ENCODE assay signal across 17 cellular contexts in the genomic region with DNA sequence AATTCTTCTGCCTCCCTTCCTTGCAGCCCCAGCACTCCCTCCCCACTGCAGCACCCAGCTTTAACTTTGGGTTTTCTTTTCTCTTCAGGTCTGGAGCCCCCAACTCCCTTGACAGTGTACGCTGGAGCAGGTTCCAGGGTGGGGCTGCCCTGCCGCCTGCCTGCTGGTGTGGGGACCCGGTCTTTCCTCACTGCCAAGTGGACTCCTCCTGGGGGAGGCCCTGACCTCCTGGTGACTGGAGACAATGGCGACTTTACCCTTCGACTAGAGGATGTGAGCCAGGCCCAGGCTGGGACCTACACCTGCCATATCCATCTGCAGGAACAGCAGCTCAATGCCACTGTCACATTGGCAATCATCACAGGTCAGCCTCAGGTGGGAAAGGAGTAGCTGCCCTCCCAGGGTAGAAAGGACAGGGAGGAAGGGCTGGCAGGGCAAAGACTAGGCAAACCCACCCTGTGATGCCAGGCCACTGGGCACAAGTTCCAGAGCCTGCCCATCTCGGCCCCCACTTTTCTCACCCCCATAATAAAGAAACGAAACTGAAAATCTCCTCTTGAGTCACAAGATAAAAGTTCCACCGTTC. TPM values are rescaled to one million over a fixed set of nuclear protein-coding genes. Genes with fewer than 3 reads are reported as not detected.
A peak's percentile ranks its signal among the peaks of the same experiment; 100 is the strongest.
DNase-seq lines count a peak whose midpoint lies in the region; ATAC-seq, FAIRE-seq and TF ChIP-seq lines count a peak whose summit lies in the region.
"Had no signal": no experiment of that assay in that cellular context is flagged by ENCODE, and none has a peak within 500 bp of the region (broad histone marks: within the 10 kb centered on the region; RNA-seq: fewer than 3 reads in every experiment).

No MANE protein-coding gene starts in this region.

- no peaks in the 10 kb centered on the region for H3K9me3 Mint-ChIP-seq in activated T-cell treated with anti-CD3 and anti-CD28 coated beads, Interleukin-2, amount 50 U/mL, for 72 hours
- H3K9me3 Mint-ChIP-seq: mesothelial cell of epicardium had no signal

- peaks cover 11% of the 10 kb centered on the region; the same call in 1 of the 2 replicates for H3K27me3 ChIP-seq in MM.1S (replicated peaks; ENCODE audit: insufficient read depth, low read length)
- H3K27me3 ChIP-seq in H1 (replicated peaks in 1 of 4; ENCODE audit: control insufficient read depth in 3 of 4, extremely low read depth in 1 of 4, insufficient read depth in 3 of 4, low read length in 3 of 4), result peaks cover 0 to 36% (median 26%) of the 10 kb centered on the region in 4 experiments; a peak in 5 of 7 replicates
- peaks cover 0 to 3% of the 10 kb centered on the region in 2 donors for H3K27me3 ChIP-seq in small intestine (ENCODE audit: control insufficient read depth in 2 of 2, insufficient read depth in 2 of 2, low read length in 2 of 2)
- H3K27me3 ChIP-seq: testis had no signal

- no peak for TF ChIP-seq CTCF in MM.1S (IDR thresholded peaks at IDR 0.05; ENCODE audit: low read length)
- no peak for TF ChIP-seq CTCF in H1 (IDR thresholded peaks at IDR 0.05; ENCODE audit: control extremely low read depth in 1 of 3, insufficient read depth in 1 of 3, low read depth in 1 of 3, low read length in 3 of 3)

- no peaks in the 10 kb centered on the region for H4K20me1 ChIP-seq in MM.1S (ENCODE audit: insufficient read depth, low read length)
- H4K20me1 ChIP-seq in H1 (replicated peaks in 1 of 2; ENCODE audit: control insufficient read depth in 1 of 2, insufficient read depth in 2 of 2, low read length in 2 of 2), result peaks cover 0 to 6% of the 10 kb centered on the region in 2 experiments

- H3K56ac ChIP-seq in H1 (replicated peaks; ENCODE audit: insufficient read length, low read depth, low read length), result no peak overlapping the region

- no peak overlapping the region for H4K91ac ChIP-seq in H1 (replicated peaks; ENCODE audit: insufficient read length, low read length)

- H2BK20ac ChIP-seq in H1 (ENCODE audit: low read length), result no peak overlapping the region

- peak overlapping the region; percentile 39 for H3K4me2 ChIP-seq in MM.1S (ENCODE audit: low read depth, low read length)
- no peak overlapping the region for H3K4me2 ChIP-seq in H1 (ENCODE audit: insufficient read depth in 1 of 2, low read depth in 2 of 2, low read length in 2 of 2)

- no peak overlapping the region for H2BK5ac ChIP-seq in H1 (ENCODE audit: low read depth, low read length)

- no peak for TF ChIP-seq RAD21 in H1 (IDR thresholded peaks at IDR 0.05 in 1 of 2, conservative IDR thresholded peaks at IDR 0.05 in 1 of 2; ENCODE audit: low read depth in 2 of 2, low read length in 2 of 2)

- H2BK15ac ChIP-seq in H1 (ENCODE audit: low read length), result 0 out of 2 replicates have a peak overlapping the region, but pooled peaks have one; percentile 72

- H3K9me2 ChIP-seq in MM.1S (replicated peaks; ENCODE audit: insufficient read depth, low read length), result no peaks in the 10 kb centered on the region

- FAIRE-seq in H1 (lab: Jason Lieb, UNC), result no peak
- FAIRE-seq in small intestine (lab: Jason Lieb, UNC), result no peak

- no peak for ATAC-seq in activated T-cell treated with anti-CD3 and anti-CD28 coated beads, Interleukin-2, amount 50 U/mL, for 72 hours (replicated peaks in 1 of 2)
- no peak for ATAC-seq in GM21737 (IDR thresholded peaks at IDR 0.05; ENCODE audit: unreplicated experiment)

- no peak overlapping the region for H3K9ac ChIP-seq in MM.1S (ENCODE audit: low read length)
- H3K9ac ChIP-seq in H1 (replicated peaks in 1 of 4; ENCODE audit: extremely low read depth in 1 of 4, low read depth in 3 of 4, low read length in 3 of 4), result no peak overlapping the region

- DNase-seq in activated T-cell treated with anti-CD3 and anti-CD28 coated beads, Interleukin-2, amount 50 U/mL, for 72 hours, result no peak
- no peak for DNase-seq in activated T-cell treated with anti-CD3 and anti-CD28 coated beads, Interleukin-2, amount 50 U/mL, for 1 hour
- DNase-seq in MM.1S (no peak), H1 (ENCODE audit: low read depth in 1 of 2, low spot score in 2 of 2) (no peak), small intestine (no peak)
- no peak for DNase-seq in NK-92 treated with Interleukin-12 subunit alpha and Interleukin-12 subunit beta, amount 100 ng/mL, for 24 hours (lab: John Stamatoyannopoulos, UW)
- DNase-seq in activated CD4-positive, CD25-positive, alpha-beta regulatory T cell treated with anti-CD3 and anti-CD28 coated beads, Interleukin-2, amount 50 U/mL, for 72 hours, result no peak
- DNase-seq: colonic mucosa, DMS153, HCEC 1CT, islet precursor cell, NCI-H2081, NCI-H69, testis had no signal

- peak overlapping the region; percentile 78 to 82 for H3K4me3 Mint-ChIP-seq in activated T-cell treated with anti-CD3 and anti-CD28 coated beads, Interleukin-2, amount 50 U/mL, for 72 hours

- peak overlapping the region; percentile 87 for H3K27ac Mint-ChIP-seq in activated T-cell treated with anti-CD3 and anti-CD28 coated beads, Interleukin-2, amount 50 U/mL, for 72 hours
- H3K27ac Mint-ChIP-seq: mesothelial cell of epicardium, progenitor cell of endocrine pancreas had no signal

- no peak overlapping the region for H3K23ac ChIP-seq in H1 (ENCODE audit: insufficient read length)

- TF ChIP-seq POLR2A in H1 (IDR thresholded peaks at IDR 0.05; ENCODE audit: control extremely low read depth in 1 of 2, low read depth in 2 of 2, low read length in 2 of 2), result no peak

- no peak overlapping the region for H4K8ac ChIP-seq in H1 (ENCODE audit: extremely low read depth, insufficient read depth, low read length)

- H3K79me1 ChIP-seq in H1 (ENCODE audit: low read depth, low read length), result no peaks in the 10 kb centered on the region

- H3K9me3 ChIP-seq in MM.1S (replicated peaks; ENCODE audit: insufficient read depth, low read length) (no peaks in the 10 kb centered on the region), H1 (ENCODE audit: insufficient read depth in 2 of 2, low read depth in 1 of 2, low read length in 1 of 2) (no peaks in the 10 kb centered on the region), small intestine (ENCODE audit: control insufficient read depth, low read depth) (no peaks in the 10 kb centered on the region)
- H3K9me3 ChIP-seq: colonic mucosa, testis had no signal

- H3F3A ChIP-seq in MM.1S (ENCODE audit: insufficient read depth, low read length), result 0 out of 2 replicates have a peak, but pooled peaks cover 5% of the 10 kb centered on the region

- no peak overlapping the region for H2BK12ac ChIP-seq in H1 (ENCODE audit: low read depth, low read length)

- no peaks in the 10 kb centered on the region for H3K36me3 ChIP-seq in MM.1S (replicated peaks; ENCODE audit: insufficient read depth, low read length)
- H3K36me3 ChIP-seq in H1 (ENCODE audit: control insufficient read depth in 2 of 4, insufficient read depth in 4 of 4, low read length in 3 of 4), result peaks cover 0 to 14% (median 5%) of the 10 kb centered on the region in 4 experiments; a peak in 6 of 8 replicates
- peaks cover 0 to 2% of the 10 kb centered on the region in 2 donors for H3K36me3 ChIP-seq in small intestine (ENCODE audit: control insufficient read depth in 2 of 2, insufficient read depth in 2 of 2, low read length in 2 of 2)
- H3K36me3 ChIP-seq: colonic mucosa had no signal

- peaks cover 20 to 25% of the 10 kb centered on the region in 2 donors for H3K36me3 Mint-ChIP-seq in activated T-cell treated with anti-CD3 and anti-CD28 coated beads, Interleukin-2, amount 50 U/mL, for 72 hours (ENCODE audit: insufficient read depth in 2 of 2)

- H3K4me3 ChIP-seq in MM.1S (ENCODE audit: low read length) (no peak overlapping the region), H1 (ENCODE audit: extremely low read depth in 1 of 4, insufficient read depth in 2 of 4, low read depth in 3 of 4, low read length in 4 of 4) (no peak overlapping the region), small intestine (ENCODE audit: low read depth in 1 of 2, low read length in 2 of 2) (no peak overlapping the region)
- H3K4me3 ChIP-seq: colonic mucosa, testis had no signal

- POLR2A ChIA-PET in H1 (lab: Charles Lee; ENCODE audit: partially characterized antibody), result interaction anchor here (1.0 to 11.6 kb wide), 9 partner anchors 8 to 92 kb away, joined by 3 to 151 read pairs (median 4); partner anchors contain the start of genes MLF2, PTMS, TPI1 and ZNF384

- H4K5ac ChIP-seq in H1 (ENCODE audit: insufficient read length, low read depth, low read length), result no peak overlapping the region

- H2BK120ac ChIP-seq in H1 (replicated peaks; ENCODE audit: low read depth, low read length), result no peak overlapping the region

- no peak for TF ChIP-seq EP300 in H1 (IDR thresholded peaks at IDR 0.05; ENCODE audit: borderline replicate concordance in 1 of 2, low read depth in 2 of 2, low read length in 2 of 2)

- H3K4me1 ChIP-seq in MM.1S (ENCODE audit: low read length) (peaks cover 13% of the 10 kb centered on the region), H1 (replicated peaks in 1 of 4; ENCODE audit: control insufficient read depth in 3 of 4, insufficient read depth in 4 of 4, low read length in 3 of 4) (peaks cover 5 to 35% (median 25%) of the 10 kb centered on the region in 4 experiments), small intestine (ENCODE audit: control insufficient read depth in 2 of 2, insufficient read depth in 1 of 2, low read depth in 1 of 2, low read length in 1 of 2) (no peaks in the 10 kb centered on the region)
- H3K4me1 ChIP-seq: colonic mucosa had no signal

- H2AK5ac ChIP-seq in H1 (ENCODE audit: low read depth, low read length), result 0 out of 2 replicates have a peak overlapping the region, but pooled peaks have one; percentile 42

- H3K4ac ChIP-seq in H1 (replicated peaks; ENCODE audit: insufficient read length, low read depth, low read length), result no peak overlapping the region

- H2AFZ ChIP-seq in MM.1S (ENCODE audit: low read length) (no peak overlapping the region), H1 (ENCODE audit: low read length) (no peak overlapping the region)

- H3K14ac ChIP-seq in H1 (ENCODE audit: insufficient read length), result no peak overlapping the region

- H3K18ac ChIP-seq in H1 (ENCODE audit: extremely low read depth, low read length), result 0 out of 2 replicates have a peak overlapping the region, but pooled peaks have one; percentile 20

- peaks cover 94% of the 10 kb centered on the region for H3K4me1 Mint-ChIP-seq in activated T-cell treated with anti-CD3 and anti-CD28 coated beads, Interleukin-2, amount 50 U/mL, for 72 hours (ENCODE audit: low read depth)

- peaks cover 15% of the 10 kb centered on the region for H3K23me2 ChIP-seq in H1 (ENCODE audit: low read depth, low read length)

- WGBS in H1 (ENCODE audit: extremely low coverage in 1 of 2, insufficient coverage in 1 of 2, insufficient read length in 1 of 2, insufficient replicate concordance in 2 of 2, low coverage in 1 of 2, low lambda C conversion rate in 2 of 2, missing lambda C conversion rate in 1 of 2), 2 experiments, result 84% methylated on average over 8 of the region's 8 CpGs; no CpG with 5 or more reads in 1 of the 2 experiments
- 52 to 63% (median 56%) methylated on average over 8 of the region's 8 CpGs for whole genome bisulfite sequencing in small intestine, 3 donors

- H3K27me3 Mint-ChIP-seq in activated T-cell treated with anti-CD3 and anti-CD28 coated beads, Interleukin-2, amount 50 U/mL, for 72 hours (ENCODE audit: low read depth), result no peaks in the 10 kb centered on the region

- H3K27ac ChIP-seq in MM.1S (ENCODE audit: low read length) (no peak overlapping the region), H1 (ENCODE audit: low read depth, low read length) (no peak overlapping the region), small intestine (ENCODE audit: low read depth in 1 of 2, low read length in 1 of 2) (peak overlapping the region; percentile 12 to 22)
- H3K27ac ChIP-seq: colonic mucosa had no signal

- H3K79me2 ChIP-seq in MM.1S (ENCODE audit: low read length) (no peaks in the 10 kb centered on the region), H1 (ENCODE audit: control insufficient read depth in 1 of 2, insufficient read depth in 2 of 2, low read length in 2 of 2) (no peaks in the 10 kb centered on the region)

- CTCF ChIA-PET in H1 (lab: Charles Lee; ENCODE audit: partially characterized antibody), result interaction anchor here (0.9 to 29.6 kb wide), 4 partner anchors 9 to 55 kb away, joined by 3 to 532 read pairs (median 217); partner anchors contain the start of genes GNB3, GPR162, MLF2 and P3H3

RNA-seq across cellular contexts. Expression of gene LAG3, which starts 3.0 kb away (rescaled TPM):
- total RNA-seq in activated T-cell treated with anti-CD3 and anti-CD28 coated beads, Interleukin-2, amount 50 U/mL, for 72 hours, result 100 to 1,000 TPM; 117 to 188 TPM
- total RNA-seq in H1 (2021; fragmentation: NEBNext Ultra II Directional; extraction: Animal tissue kit (Norgen Biotek cat#: 25700)), result 2.8 and 3.1 TPM in 2 replicates
- polyA plus RNA-seq in H1 (2011; rRNA removed) (1.1 and 2.5 TPM in 2 replicates), small intestine (1 to 10 TPM in 1 of 3 donors, under 1 TPM in 2; 0.67 to 5.9 (median 0.76) TPM)
- polyA plus RNA-seq in H1 (2011; cell fraction: cytosol; rRNA removed), result 1.2 TPM
- 6.1 TPM for polyA plus RNA-seq in H1 (2011; cell fraction: nucleus; rRNA removed)
- 1.7 to 3.0 TPM (median 2.8 TPM) in 4 replicates for polyA plus RNA-seq in H1 (2012, experiment 1 of 2)
- polyA plus RNA-seq in H1 (2012, experiment 2 of 2), result 1.4 TPM
- 1.7 TPM for polyA plus RNA-seq in H1 (2013, experiment 1 of 2)
- polyA plus RNA-seq in H1 (2013, experiment 2 of 2), result 1.8 TPM
- 0.29 and 0.47 TPM in 2 replicates for polyA minus RNA-seq in H1 (2011; rRNA and poly(A)+ RNA removed)
- polyA minus RNA-seq in H1 (2011; cell fraction: cytosol; rRNA and poly(A)+ RNA removed), result 0.81 TPM
- polyA minus RNA-seq in H1 (2011; cell fraction: nucleus; rRNA and poly(A)+ RNA removed), result 3.6 TPM

RNA-seq across cellular contexts. Expression of gene PTMS, which starts 9.1 kb away (rescaled TPM):
- total RNA-seq in activated T-cell treated with anti-CD3 and anti-CD28 coated beads, Interleukin-2, amount 50 U/mL, for 72 hours, result 100 to 1,000 TPM; 119 to 154 TPM
- 444 and 486 TPM in 2 replicates for total RNA-seq in H1 (2021; fragmentation: NEBNext Ultra II Directional; extraction: Animal tissue kit (Norgen Biotek cat#: 25700))
- polyA plus RNA-seq in H1 (2011; rRNA removed) (553 and 999 TPM in 2 replicates), small intestine (100 to 1,000 TPM in 1 of 3 donors, 10 to 100 TPM in 2; 34.0 to 204 (median 85.9) TPM)
- 441 TPM for polyA plus RNA-seq in H1 (2011; cell fraction: cytosol; rRNA removed)
- polyA plus RNA-seq in H1 (2011; cell fraction: nucleus; rRNA removed), result 217 TPM
- 329 to 587 TPM (median 502 TPM) in 4 replicates for polyA plus RNA-seq in H1 (2012, experiment 1 of 2)
- polyA plus RNA-seq in H1 (2012, experiment 2 of 2), result 566 TPM
- 523 TPM for polyA plus RNA-seq in H1 (2013, experiment 1 of 2)
- polyA plus RNA-seq in H1 (2013, experiment 2 of 2), result 513 TPM
- 35.2 and 58.0 TPM in 2 replicates for polyA minus RNA-seq in H1 (2011; rRNA and poly(A)+ RNA removed)
- 109 TPM for polyA minus RNA-seq in H1 (2011; cell fraction: cytosol; rRNA and poly(A)+ RNA removed)
- 72.4 TPM for polyA minus RNA-seq in H1 (2011; cell fraction: nucleus; rRNA and poly(A)+ RNA removed)

RNA-seq across cellular contexts. Expression of gene CD4, which starts 14.1 kb away (rescaled TPM):
- total RNA-seq in activated T-cell treated with anti-CD3 and anti-CD28 coated beads, Interleukin-2, amount 50 U/mL, for 72 hours, result 100 to 1,000 TPM; 126 to 141 TPM
- total RNA-seq in H1 (2021; fragmentation: NEBNext Ultra II Directional; extraction: Animal tissue kit (Norgen Biotek cat#: 25700)), result 3.2 and 3.4 TPM in 2 replicates
- 5.1 and 5.6 TPM in 2 replicates for polyA plus RNA-seq in H1 (2011; rRNA removed)
- 5.1 TPM for polyA plus RNA-seq in H1 (2011; cell fraction: cytosol; rRNA removed)
- 5.1 TPM for polyA plus RNA-seq in H1 (2011; cell fraction: nucleus; rRNA removed)
- polyA plus RNA-seq in H1 (2012, experiment 1 of 2), result 5.8 to 6.9 TPM (median 6.7 TPM) in 4 replicates
- 4.3 TPM for polyA plus RNA-seq in H1 (2012, experiment 2 of 2)
- 2.7 TPM for polyA plus RNA-seq in H1 (2013, experiment 1 of 2)
- 2.4 TPM for polyA plus RNA-seq in H1 (2013, experiment 2 of 2)
- polyA minus RNA-seq in H1 (2011; rRNA and poly(A)+ RNA removed), result 3.3 and 3.4 TPM in 2 replicates
- 1.6 TPM for polyA minus RNA-seq in H1 (2011; cell fraction: cytosol; rRNA and poly(A)+ RNA removed)
- 1.8 TPM for polyA minus RNA-seq in H1 (2011; cell fraction: nucleus; rRNA and poly(A)+ RNA removed)
- 1 to 10 TPM in 2 of 3 donors, under 1 TPM in 1; 0.89 to 7.8 (median 5.1) TPM for polyA plus RNA-seq in small intestine

RNA-seq across cellular contexts. Expression of gene MLF2, which starts 22.3 kb away (rescaled TPM):
- 100 to 1,000 TPM; 122 to 134 TPM for total RNA-seq in activated T-cell treated with anti-CD3 and anti-CD28 coated beads, Interleukin-2, amount 50 U/mL, for 72 hours
- total RNA-seq in H1 (2021; fragmentation: NEBNext Ultra II Directional; extraction: Animal tissue kit (Norgen Biotek cat#: 25700)), result 229 and 232 TPM in 2 replicates
- polyA plus RNA-seq in H1 (2011; rRNA removed), result 401 and 443 TPM in 2 replicates
- 319 TPM for polyA plus RNA-seq in H1 (2011; cell fraction: cytosol; rRNA removed)
- polyA plus RNA-seq in H1 (2011; cell fraction: nucleus; rRNA removed), result 252 TPM
- 240 to 272 TPM (median 254 TPM) in 4 replicates for polyA plus RNA-seq in H1 (2012, experiment 1 of 2)
- 291 TPM for polyA plus RNA-seq in H1 (2012, experiment 2 of 2)
- 162 TPM for polyA plus RNA-seq in H1 (2013, experiment 1 of 2)
- 175 TPM for polyA plus RNA-seq in H1 (2013, experiment 2 of 2)
- 311 and 327 TPM in 2 replicates for polyA minus RNA-seq in H1 (2011; rRNA and poly(A)+ RNA removed)
- polyA minus RNA-seq in H1 (2011; cell fraction: cytosol; rRNA and poly(A)+ RNA removed), result 98.5 TPM
- polyA minus RNA-seq in H1 (2011; cell fraction: nucleus; rRNA and poly(A)+ RNA removed), result 106 TPM
- 100 to 1,000 TPM; 163 to 233 (median 204) TPM for polyA plus RNA-seq in small intestine

RNA-seq across cellular contexts. Expression of gene GPR162, which starts 46.3 kb away (rescaled TPM):
- total RNA-seq in activated T-cell treated with anti-CD3 and anti-CD28 coated beads, Interleukin-2, amount 50 U/mL, for 72 hours, result under 1 TPM; 0.72 to 0.93 TPM
- total RNA-seq in H1 (2021; fragmentation: NEBNext Ultra II Directional; extraction: Animal tissue kit (Norgen Biotek cat#: 25700)), result 8.6 and 8.8 TPM in 2 replicates
- polyA plus RNA-seq in H1 (2011; rRNA removed) (7.3 and 9.5 TPM in 2 replicates), small intestine (1 to 10 TPM in 2 of 3 donors, not detected in 1; 1.1 to 6.7 TPM)
- polyA plus RNA-seq in H1 (2011; cell fraction: cytosol; rRNA removed), result 7.9 TPM
- polyA plus RNA-seq in H1 (2011; cell fraction: nucleus; rRNA removed), result 22.3 TPM
- 7.5 to 9.0 TPM (median 8.8 TPM) in 4 replicates for polyA plus RNA-seq in H1 (2012, experiment 1 of 2)
- 7.7 TPM for polyA plus RNA-seq in H1 (2012, experiment 2 of 2)
- polyA plus RNA-seq in H1 (2013, experiment 1 of 2), result 5.7 TPM
- polyA plus RNA-seq in H1 (2013, experiment 2 of 2), result 6.8 TPM
- polyA minus RNA-seq in H1 (2011; rRNA and poly(A)+ RNA removed), result 4.2 and 4.3 TPM in 2 replicates
- polyA minus RNA-seq in H1 (2011; cell fraction: cytosol; rRNA and poly(A)+ RNA removed), result 8.6 TPM
- polyA minus RNA-seq in H1 (2011; cell fraction: nucleus; rRNA and poly(A)+ RNA removed), result 6.1 TPM

Comparison
In these comparisons a context has a peak if more than half of its experiments do, and no peak if none do; other contexts are left out.
1. H3K27ac ChIP-seq: peak in small intestine (2 of 2); none in MM.1S (single experiment) and H1 (single experiment).
2. RNA of gene LAG3, which starts 3.0 kb away (total RNA-seq): 117 to 188 TPM in activated T-cell treated with anti-CD3 and anti-CD28 coated beads, Interleukin-2, amount 50 U/mL, for 72 hours; 2.8 to 3.1 TPM in H1; every median in the first group is over 10 times any median in the second.
3. RNA of gene CD4, which starts 14.1 kb away (total RNA-seq): 126 to 141 TPM in activated T-cell treated with anti-CD3 and anti-CD28 coated beads, Interleukin-2, amount 50 U/mL, for 72 hours; 3.2 to 3.4 TPM in H1; every median in the first group is over 10 times any median in the second.